9 cellular contexts compared by ENCODE assay signal in genomic region chr15:52103217-52104207, GRCh38. TPM values are rescaled to one million over a fixed set of nuclear protein-coding genes. Genes with fewer than 3 reads are reported as not detected.
DNase-seq lines count a peak whose midpoint lies in the region; ATAC-seq, FAIRE-seq and TF ChIP-seq lines count a peak whose summit lies in the region.
"Had no signal": no experiment of that assay in that cellular context is flagged by ENCODE, and none has a peak within 500 bp of the region (broad histone marks: within the 10 kb centered on the region; RNA-seq: fewer than 3 reads in every experiment).

No MANE protein-coding gene starts in this region.

- peak overlapping the region; percentile 33; the same call in 1 of the 2 replicates for H2AFZ ChIP-seq in OCI-LY7 (ENCODE audit: low read length)

- no peaks in the 10 kb centered on the region for H3K9me3 ChIP-seq in OCI-LY7 (ENCODE audit: low read length)
- H3K9me3 ChIP-seq in testis, result no peaks in the 10 kb centered on the region

- H3K4me2 ChIP-seq in OCI-LY7 (ENCODE audit: low read length), result peak overlapping the region; percentile 5; the same call in 1 of the 2 replicates

- ATAC-seq in HG02840 (IDR thresholded peaks at IDR 0.05; ENCODE audit: low FRiP score, unreplicated experiment), result peak; percentile 60

- peaks cover 41% of the 10 kb centered on the region for H3K4me1 ChIP-seq in OCI-LY7 (ENCODE audit: insufficient read depth, low read length, poor library complexity, severe bottlenecking)
- H3K4me1 ChIP-seq in testis, result no peaks in the 10 kb centered on the region

- CTCF ChIA-PET in OCI-LY7 (lab: Charles Lee; ENCODE audit: unreplicated experiment), result interaction anchor here (1.0 kb wide), 1 partner anchor 10 kb away, joined by 3 read pairs; no protein-coding TSS in a partner anchor

- H3K27ac ChIP-seq in OCI-LY7 (ENCODE audit: low read depth, low read length, poor library complexity, severe bottlenecking) (no peak overlapping the region), testis (no peak overlapping the region)
- H3K27ac ChIP-seq: dorsolateral prefrontal cortex had no signal

- no peaks in the 10 kb centered on the region for H3K36me3 ChIP-seq in OCI-LY7 (ENCODE audit: insufficient read depth, low read length)
- H3K36me3 ChIP-seq in testis (ENCODE audit: low read depth, missing control alignments), result no peaks in the 10 kb centered on the region

- H3K27me3 ChIP-seq in testis, result no peaks in the 10 kb centered on the region

- H3K9me2 ChIP-seq in OCI-LY7 (ENCODE audit: insufficient read depth, low read length), result no peaks in the 10 kb centered on the region

- H4K20me1 ChIP-seq in OCI-LY7 (ENCODE audit: insufficient read depth, low read length), result no peaks in the 10 kb centered on the region

- H3K79me2 ChIP-seq in OCI-LY7 (ENCODE audit: insufficient read depth, low read depth, low read length), result no peaks in the 10 kb centered on the region

- intact Hi-C loops in OCI-LY7 (cut with micrococcal nuclease; ENCODE audit: unreplicated experiment), result no loop called here
- intact Hi-C loops in testis (cut with DNase I; ENCODE audit: low total_unique reads), result no loop called here

- DNase-seq in 8988T, result peak; percentile 59
- DNase-seq in GM18507 (ENCODE audit: extremely low spot score, insufficient read length, low read depth), result no peak
- peak; percentile 31 for DNase-seq in OCI-LY7 (ENCODE audit: low spot score)
- DNase-seq in fibroblast of villous mesenchyme (ENCODE audit: low read depth), result peak; percentile 96
- DNase-seq in testis, result peak; percentile 26
- DNase-seq in GDM1 (lab: John Stamatoyannopoulos, UW), result no peak
- no peak for DNase-seq in NCI-H2196 (lab: John Stamatoyannopoulos, UW; ENCODE audit: unreplicated experiment)

- POLR2A ChIA-PET in OCI-LY7 (lab: Charles Lee), result interaction anchor here (0.5 to 0.6 kb wide), 5 partner anchors 9 to 122 kb away, joined by 3 to 9 read pairs (median 3); partner anchors contain the start of gene BCL2L10

- 71 to 76% methylated on average over 5 of the region's 5 CpGs for WGBS in testis, 2 donors

- no peak for TF ChIP-seq POLR2A in testis (IDR thresholded peaks at IDR 0.05)

- BruUV-seq in OCI-LY7 (replicated peaks; lab: Mats Ljungman, UMichigan), result no TSS peak

- H3K4me3 ChIP-seq in OCI-LY7 (ENCODE audit: low read depth, low read length, poor library complexity, severe bottlenecking) (no peak overlapping the region), fibroblast of villous mesenchyme (ENCODE audit: low read depth, low read length) (no peak overlapping the region), testis (no peak overlapping the region)
- H3K4me3 ChIP-seq: dorsolateral prefrontal cortex had no signal

- FAIRE-seq in GM18507 (lab: Jason Lieb, UNC), result peak; percentile 88

- TF ChIP-seq CTCF in OCI-LY7 (conservative IDR thresholded peaks at IDR 0.05; ENCODE audit: low read length), result no peak
- no peak for TF ChIP-seq CTCF in fibroblast of villous mesenchyme (IDR thresholded peaks at IDR 0.05; ENCODE audit: insufficient read depth, low read depth, low read length)
- no peak for TF ChIP-seq CTCF in testis (IDR thresholded peaks at IDR 0.05)

RNA-seq across cellular contexts. Expression of gene BCL2L10, which starts 9.1 kb away (rescaled TPM):
- not detected in 2 replicates for total RNA-seq in OCI-LY7 (2014; rRNA removed; shearing (Covaris generic))
- total RNA-seq in OCI-LY7 (2022) (not detected in 2 replicates), fibroblast of villous mesenchyme (0.64 and 3.5 TPM in 2 replicates), testis (under 1 TPM; 0.37 to 0.39 TPM)
- polyA plus RNA-seq in testis (ENCODE audit: insufficient read depth, low read depth, low replicate concordance), result not detected

Comparison
In these comparisons a context has a peak if more than half of its experiments do, and no peak if none do; other contexts are left out.
1. DNase-seq: peak in 8988T (single experiment), OCI-LY7 (single experiment), fibroblast of villous mesenchyme (single experiment) and testis (single experiment); none in GM18507 (single experiment), GDM1 (single experiment) and NCI-H2196 (single experiment).